In the genomic region with DNA sequence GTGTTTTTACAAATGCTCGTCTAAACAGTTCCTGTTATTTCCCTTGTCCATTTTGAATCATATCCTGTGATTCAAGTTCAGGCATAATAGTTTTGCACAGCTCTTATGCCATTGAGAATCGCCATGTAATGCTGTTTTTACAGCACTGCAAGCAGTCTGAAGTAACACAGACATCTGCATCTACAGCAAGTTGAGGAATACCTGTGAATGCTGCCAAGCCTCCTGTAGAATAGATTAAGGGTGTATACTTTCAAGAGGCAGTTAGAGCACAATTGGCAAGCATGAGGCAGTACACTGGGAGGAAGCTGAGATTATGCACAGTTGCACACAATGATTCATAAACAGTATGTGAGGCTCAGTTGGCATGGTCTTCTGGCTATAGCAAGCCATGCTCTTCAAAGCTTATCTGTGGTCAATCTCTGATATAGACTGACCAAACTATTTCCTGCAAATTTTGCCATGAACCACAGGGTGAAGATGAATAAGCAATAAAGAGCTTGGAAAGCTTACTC, we compare ENCODE assay signal across 9 cellular contexts.
DNase-seq lines count a peak whose midpoint lies in the region; TF ChIP-seq lines count a peak whose summit lies in the region.
"Had no signal": no experiment of that assay in that cellular context is flagged by ENCODE, and none has a peak within 500 bp of the region (broad histone marks: within the 10 kb centered on the region; RNA-seq: fewer than 3 reads in every experiment).

No MANE protein-coding gene starts in this region.

- no peak overlapping the region for H3K27ac Mint-ChIP-seq in activated naive CD4-positive, alpha-beta T cell treated with anti-CD3 and anti-CD28 coated beads, Interleukin-2, amount 10 ng/mL, durations not matched to agents 7 days and 5 days

- no peak overlapping the region for H3K4me3 Mint-ChIP-seq in activated naive CD4-positive, alpha-beta T cell treated with anti-CD3 and anti-CD28 coated beads, Interleukin-2, amount 10 ng/mL, durations not matched to agents 7 days and 5 days

- intact Hi-C loops in uterus (cut with DNase I; ENCODE audit: low total_unique reads), result no loop called here

- DNase-seq in HCEC 1CT, result peak; percentile 91
- DNase-seq in RPMI7951 (ENCODE audit: low read depth), result peak; percentile 100
- peak; percentile 65 for DNase-seq in fibroblast of the conjunctiva (ENCODE audit: low read depth)
- DNase-seq in skeletal muscle cell (ENCODE audit: low read depth), result peak; percentile 76
- no peak for DNase-seq in nucleus accumbens (lab: John Stamatoyannopoulos, UW)
- no peak for DNase-seq in activated naive CD4-positive, alpha-beta T cell treated with anti-CD3 and anti-CD28 coated beads, Interleukin-2, amount 10 ng/mL, durations not matched to agents 7 days and 5 days
- DNase-seq in uterus, result no peak
- no peak for DNase-seq in WERI-Rb-1
- DNase-seq: NCI-H774 had no signal

- no peaks in the 10 kb centered on the region for H3K4me1 ChIP-seq in uterus

- no peaks in the 10 kb centered on the region for H3K36me3 Mint-ChIP-seq in activated naive CD4-positive, alpha-beta T cell treated with anti-CD3 and anti-CD28 coated beads, Interleukin-2, amount 10 ng/mL, durations not matched to agents 7 days and 5 days

- CTCF ChIA-PET in activated naive CD4-positive, alpha-beta T cell treated with anti-CD3 and anti-CD28 coated beads, Interleukin-2, amount 10 ng/mL, durations not matched to agents 7 days and 5 days (lab: Charles Lee), result no interaction called here

- H3K4me3 ChIP-seq in skeletal muscle cell (ENCODE audit: low read depth, low read length) (no peak overlapping the region), uterus (no peak overlapping the region), WERI-Rb-1 (ENCODE audit: low read depth, low read length) (no peak overlapping the region)

- no peak for TF ChIP-seq CTCF in uterus (IDR thresholded peaks at IDR 0.05)
- TF ChIP-seq CTCF in WERI-Rb-1 (IDR thresholded peaks at IDR 0.05; ENCODE audit: low read depth, low read length), result no peak

- H3K27me3 ChIP-seq in uterus (no peaks in the 10 kb centered on the region), WERI-Rb-1 (ENCODE audit: insufficient read depth, low read depth, severe bottlenecking) (no peaks in the 10 kb centered on the region)

- H3K27me3 Mint-ChIP-seq in activated naive CD4-positive, alpha-beta T cell treated with anti-CD3 and anti-CD28 coated beads, Interleukin-2, amount 10 ng/mL, durations not matched to agents 7 days and 5 days, result peaks cover 10% of the 10 kb centered on the region

- no peaks in the 10 kb centered on the region for H3K4me1 Mint-ChIP-seq in activated naive CD4-positive, alpha-beta T cell treated with anti-CD3 and anti-CD28 coated beads, Interleukin-2, amount 10 ng/mL, durations not matched to agents 7 days and 5 days

- no peak for TF ChIP-seq POLR2A in uterus (IDR thresholded peaks at IDR 0.05)

- no peaks in the 10 kb centered on the region for H3K9me3 Mint-ChIP-seq in activated naive CD4-positive, alpha-beta T cell treated with anti-CD3 and anti-CD28 coated beads, Interleukin-2, amount 10 ng/mL, durations not matched to agents 7 days and 5 days

- no peaks in the 10 kb centered on the region for H3K36me3 ChIP-seq in uterus
- H3K36me3 ChIP-seq in WERI-Rb-1, result no peaks in the 10 kb centered on the region

- H3K9me3 ChIP-seq in uterus, result no peaks in the 10 kb centered on the region
- H3K9me3 ChIP-seq in WERI-Rb-1 (ENCODE audit: severe bottlenecking), result no peaks in the 10 kb centered on the region

- no peak overlapping the region for H3K27ac ChIP-seq in uterus
- H3K27ac ChIP-seq in WERI-Rb-1, result no peak overlapping the region

Comparison
In these comparisons a context has a peak if more than half of its experiments do, and no peak if none do; other contexts are left out.
1. DNase-seq: peak in HCEC 1CT (single experiment), RPMI7951 (single experiment), fibroblast of the conjunctiva (single experiment) and skeletal muscle cell (single experiment); none in nucleus accumbens (0 of 56), activated naive CD4-positive, alpha-beta T cell treated with anti-CD3 and anti-CD28 coated beads, Interleukin-2, amount 10 ng/mL, durations not matched to agents 7 days and 5 days (single experiment), uterus (0 of 2) and WERI-Rb-1 (single experiment).